In genomic region chr11:7060828-7061227, GRCh38 we compare ENCODE assay signal across 1 cellular context.
TF ChIP-seq lines count a peak whose summit lies in the region.

No MANE protein-coding gene starts in this region.

TF ChIP-seq in GM23338, 12 proteins besides CTCF, POLR2A, EP300 and RAD21 (continued from another document):
- no peak for TF ChIP-seq ZNF462 (CRISPR knock-in tag; IDR thresholded peaks at IDR 0.05)
- no peak for TF ChIP-seq EZH2 (IDR thresholded peaks at IDR 0.05; ENCODE audit: low read depth, unreplicated experiment)
- no peak for TF ChIP-seq EZH2phosphoT487 (IDR thresholded peaks at IDR 0.05; ENCODE audit: unreplicated experiment)
- TF ChIP-seq JUNB (IDR thresholded peaks at IDR 0.05; ENCODE audit: unreplicated experiment): no peak
- no peak for TF ChIP-seq ETS1 (IDR thresholded peaks at IDR 0.05)
- no peak for TF ChIP-seq POLR2AphosphoS5 (IDR thresholded peaks at IDR 0.05; ENCODE audit: low read depth)
- no peak for TF ChIP-seq NANOG (IDR thresholded peaks at IDR 0.05; ENCODE audit: borderline replicate concordance)
- no peak for TF ChIP-seq STAT1 (IDR thresholded peaks at IDR 0.05; ENCODE audit: unreplicated experiment)
